ENCODE assay signal across 25 cellular contexts in genomic region chr4:101989551-101989950, GRCh38.
"Had no signal": no experiment of that assay in that cellular context is flagged by ENCODE, and none has a peak within 500 bp of the region (broad histone marks: within the 10 kb centered on the region; RNA-seq: fewer than 3 reads in every experiment).

No MANE protein-coding gene starts in this region.

- ATAC-seq: activated naive CD4-positive, alpha-beta T cell treated with anti-CD3 and anti-CD28 coated beads, Interleukin-2, amount 50 U/mL, for 72 hours; effector memory CD8-positive, alpha-beta T cell; gastrocnemius medialis; natural killer cell; psoas muscle; right cardiac atrium; stimulated activated effector memory CD8-positive, alpha-beta T cell treated with anti-CD3 and anti-CD28 coated beads, Interleukin-12 subunit alpha, Interleukin-12 subunit beta, amount 100 ng/mL, for 72 hours had no signal

- H3K4me3 Mint-ChIP-seq: effector memory CD8-positive, alpha-beta T cell; mesothelial cell of epicardium; natural killer cell; stimulated activated effector memory CD8-positive, alpha-beta T cell treated with anti-CD3 and anti-CD28 coated beads, Interleukin-12 subunit alpha, Interleukin-12 subunit beta, amount 100 ng/mL, for 72 hours; T-helper 2 cell treated with Interferon-gamma antibody and Interleukin-4, amounts not matched to agents 5 μg/mL and 100 μg/mL, for 36 hours had no signal

- H3K4me3 ChIP-seq: adrenal gland, breast epithelium, colonic mucosa, dorsolateral prefrontal cortex, esophagus muscularis mucosa, gastrocnemius medialis, left ventricle myocardium inferior, psoas muscle, skin epidermis, testis, uterus had no signal

- H3K36me3 Mint-ChIP-seq: activated naive CD4-positive, alpha-beta T cell treated with anti-CD3 and anti-CD28 coated beads, Interleukin-2, amount 50 U/mL, for 72 hours; natural killer cell; stimulated activated effector memory CD8-positive, alpha-beta T cell treated with anti-CD3 and anti-CD28 coated beads, Interleukin-12 subunit alpha, Interleukin-12 subunit beta, amount 100 ng/mL, for 72 hours had no signal

- H3K36me3 ChIP-seq: adrenal gland, breast epithelium, colonic mucosa, esophagus muscularis mucosa, gastrocnemius medialis, left ventricle myocardium inferior, uterus, WERI-Rb-1 had no signal

- H3K4me1 Mint-ChIP-seq: natural killer cell; stimulated activated effector memory CD8-positive, alpha-beta T cell treated with anti-CD3 and anti-CD28 coated beads, Interleukin-12 subunit alpha, Interleukin-12 subunit beta, amount 100 ng/mL, for 72 hours had no signal

- H3K27ac ChIP-seq: adrenal gland, breast epithelium, colonic mucosa, dorsolateral prefrontal cortex, esophagus muscularis mucosa, gastrocnemius medialis, left ventricle myocardium inferior, psoas muscle, skin epidermis, testis, uterus, WERI-Rb-1 had no signal

- H3K9me3 ChIP-seq: adrenal gland, breast epithelium, colonic mucosa, esophagus muscularis mucosa, gastrocnemius medialis, left ventricle myocardium inferior, psoas muscle, testis, uterus had no signal

- H3K4me1 ChIP-seq: breast epithelium, colonic mucosa, gastrocnemius medialis, left ventricle myocardium inferior, psoas muscle, testis, uterus had no signal

- FAIRE-seq: astrocyte, endothelial cell of umbilical vein had no signal

- H3K9me3 Mint-ChIP-seq: effector memory CD8-positive, alpha-beta T cell; stimulated activated effector memory CD8-positive, alpha-beta T cell treated with anti-CD3 and anti-CD28 coated beads, Interleukin-12 subunit alpha, Interleukin-12 subunit beta, amount 100 ng/mL, for 72 hours; T-helper 2 cell treated with Interferon-gamma antibody and Interleukin-4, amounts not matched to agents 5 μg/mL and 100 μg/mL, for 36 hours had no signal

- H3K27me3 ChIP-seq: adrenal gland, breast epithelium, colonic mucosa, dorsolateral prefrontal cortex, esophagus muscularis mucosa, gastrocnemius medialis, testis, uterus had no signal

- H3K27me3 Mint-ChIP-seq: effector memory CD8-positive, alpha-beta T cell had no signal

- DNase-seq: activated T-cell treated with anti-CD3 and anti-CD28 coated beads, Interleukin-2, amount 50 U/mL, for 1 hour; adrenal gland; colonic mucosa; dorsolateral prefrontal cortex; effector memory CD8-positive, alpha-beta T cell; gastrocnemius medialis; head of caudate nucleus; left ventricle myocardium inferior; natural killer cell; psoas muscle; right cardiac atrium; stimulated activated CD4-positive, alpha-beta T cell treated with anti-CD3 and anti-CD28 coated beads, Interleukin-2, amount 100 ng/mL, for 24 hours; testis; trophoblast cell; uterus; WERI-Rb-1 had no signal

- H3K27ac Mint-ChIP-seq: activated naive CD4-positive, alpha-beta T cell treated with anti-CD3 and anti-CD28 coated beads, Interleukin-2, amount 50 U/mL, for 72 hours; effector memory CD8-positive, alpha-beta T cell; mesothelial cell of epicardium; natural killer cell; stimulated activated effector memory CD8-positive, alpha-beta T cell treated with anti-CD3 and anti-CD28 coated beads, Interleukin-12 subunit alpha, Interleukin-12 subunit beta, amount 100 ng/mL, for 72 hours; T-helper 2 cell treated with Interferon-gamma antibody and Interleukin-4, amounts not matched to agents 5 μg/mL and 100 μg/mL, for 36 hours had no signal
